In genomic region chr3:197456271-197457091, GRCh38 we compare ENCODE assay signal across 1 cellular context.
TF ChIP-seq lines count a peak whose summit lies in the region.

No MANE protein-coding gene starts in this region.

TF ChIP-seq in HepG2, 621 proteins besides CTCF, POLR2A, EP300 and RAD21 (continued from another document and continues in another):
- TF ChIP-seq CSRNP1 (CRISPR knock-in tag; IDR thresholded peaks at IDR 0.05) (no peak), NR0B2 (CRISPR knock-in tag; IDR thresholded peaks at IDR 0.05) (peak; percentile 77; the same call in 1 of the 2 replicates), DNMT3B (CRISPR knock-in tag; conservative IDR thresholded peaks at IDR 0.05) (no peak), ZBTB14 (CRISPR knock-in tag; IDR thresholded peaks at IDR 0.05) (no peak), GATAD2A (CRISPR knock-in tag; IDR thresholded peaks at IDR 0.05) (peak; percentile 41; the same call in 1 of the 2 replicates), FLYWCH1 (CRISPR knock-in tag; IDR thresholded peaks at IDR 0.05) (no peak), TIGD3 (CRISPR knock-in tag; IDR thresholded peaks at IDR 0.05; ENCODE audit: borderline replicate concordance) (no peak), ZNF253 (CRISPR knock-in tag; IDR thresholded peaks at IDR 0.05; ENCODE audit: borderline replicate concordance) (no peak), AKNA (CRISPR knock-in tag; IDR thresholded peaks at IDR 0.05; ENCODE audit: borderline replicate concordance) (no peak), NR3C1 (CRISPR knock-in tag; IDR thresholded peaks at IDR 0.05) (no peak), BRCA1 (CRISPR knock-in tag; IDR thresholded peaks at IDR 0.05) (no peak), DDIT3 (CRISPR knock-in tag; IDR thresholded peaks at IDR 0.05) (no peak), ZNF350 (CRISPR knock-in tag; IDR thresholded peaks at IDR 0.05; ENCODE audit: borderline replicate concordance, low read depth) (no peak), ZNF354B (CRISPR knock-in tag; IDR thresholded peaks at IDR 0.05) (no peak), PHB2 (IDR thresholded peaks at IDR 0.05; ENCODE audit: partially characterized antibody) (no peak), ZBTB26 (CRISPR knock-in tag; IDR thresholded peaks at IDR 0.05; ENCODE audit: borderline replicate concordance) (peak; percentile 43; the same call in 1 of the 2 replicates), ZSCAN21 (CRISPR knock-in tag; IDR thresholded peaks at IDR 0.05; ENCODE audit: borderline replicate concordance) (peak; percentile 60; the same call in 1 of the 2 replicates), KLF6 (CRISPR knock-in tag; IDR thresholded peaks at IDR 0.05) (peak; percentile 84), ZFP36L2 (CRISPR knock-in tag; IDR thresholded peaks at IDR 0.05) (no peak), ARID4A (CRISPR knock-in tag; IDR thresholded peaks at IDR 0.05; ENCODE audit: borderline replicate concordance) (peak; percentile 76; the same call in 1 of the 2 replicates), ZNF292 (CRISPR knock-in tag; IDR thresholded peaks at IDR 0.05; ENCODE audit: borderline replicate concordance, low read depth) (no peak), PHF20 (CRISPR knock-in tag; IDR thresholded peaks at IDR 0.05) (peak; percentile 57), ZNF451 (CRISPR knock-in tag; IDR thresholded peaks at IDR 0.05) (no peak), ZKSCAN8 (CRISPR knock-in tag; IDR thresholded peaks at IDR 0.05; ENCODE audit: borderline replicate concordance) (no peak), ZFP36 (IDR thresholded peaks at IDR 0.05; ENCODE audit: borderline replicate concordance, low read depth, low read length, partially characterized antibody) (no peak), POGK (CRISPR knock-in tag; conservative IDR thresholded peaks at IDR 0.05) (no peak), ARNT (IDR thresholded peaks at IDR 0.05) (no peak), SOX6 (IDR thresholded peaks at IDR 0.05) (no peak), SOX6 (CRISPR knock-in tag; IDR thresholded peaks at IDR 0.05) (peak; percentile 42; the same call in 1 of the 2 replicates), THYN1 (CRISPR knock-in tag; IDR thresholded peaks at IDR 0.05; ENCODE audit: borderline replicate concordance, low read depth) (no peak), CBFB (CRISPR knock-in tag; IDR thresholded peaks at IDR 0.05) (peak; percentile 53; the same call in 1 of the 2 replicates), MLX (CRISPR knock-in tag; IDR thresholded peaks at IDR 0.05) (no peak), NKX3-1 (CRISPR knock-in tag; IDR thresholded peaks at IDR 0.05) (no peak), FOXM1 (CRISPR knock-in tag; IDR thresholded peaks at IDR 0.05) (no peak), ARNTL (CRISPR knock-in tag; IDR thresholded peaks at IDR 0.05) (peak; percentile 87), ZNF678 (CRISPR knock-in tag; IDR thresholded peaks at IDR 0.05) (no peak), GATAD1 (CRISPR knock-in tag; IDR thresholded peaks at IDR 0.05) (peak; percentile 55), FUBP1 (CRISPR knock-in tag; IDR thresholded peaks at IDR 0.05; ENCODE audit: borderline replicate concordance) (no peak), PCBP1 (IDR thresholded peaks at IDR 0.05; ENCODE audit: borderline replicate concordance, low read depth, low read length) (no peak), SSRP1 (CRISPR knock-in tag; IDR thresholded peaks at IDR 0.05) (no peak), ZNF83 (CRISPR knock-in tag; IDR thresholded peaks at IDR 0.05; ENCODE audit: borderline replicate concordance) (no peak), SOX5 (CRISPR knock-in tag; IDR thresholded peaks at IDR 0.05; ENCODE audit: borderline replicate concordance) (no peak), FOSL1 (CRISPR knock-in tag; IDR thresholded peaks at IDR 0.05; ENCODE audit: borderline replicate concordance) (no peak), ZNF773 (CRISPR knock-in tag; IDR thresholded peaks at IDR 0.05; ENCODE audit: borderline replicate concordance) (no peak)
